ENCODE assay signal across 15 cellular contexts in the genomic region with DNA sequence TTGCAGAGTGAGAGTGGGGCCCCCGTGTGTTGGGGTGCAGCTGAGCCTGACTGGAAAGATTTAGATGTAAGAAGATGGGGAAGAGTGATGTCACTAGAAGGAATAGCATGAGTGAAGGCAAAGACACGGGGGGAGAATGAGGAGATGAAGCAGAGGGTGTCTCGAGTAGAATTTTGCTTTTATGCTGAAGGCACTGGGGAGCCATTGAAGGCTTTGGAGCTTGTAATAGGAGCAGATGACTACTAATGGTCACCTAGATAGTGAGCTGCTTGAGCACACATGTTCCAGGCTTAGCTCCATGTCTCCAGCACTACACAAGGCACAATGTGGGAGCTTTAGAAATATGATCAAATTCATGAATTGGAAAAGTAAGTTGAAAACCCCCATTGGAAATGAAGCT. TPM values are rescaled to one million over a fixed set of nuclear protein-coding genes. Genes with fewer than 3 reads are reported as not detected.
DNase-seq lines count a peak whose midpoint lies in the region; ATAC-seq and TF ChIP-seq lines count a peak whose summit lies in the region.
"Had no signal": no experiment of that assay in that cellular context is flagged by ENCODE, and none has a peak within 500 bp of the region (broad histone marks: within the 10 kb centered on the region; RNA-seq: fewer than 3 reads in every experiment).

No MANE protein-coding gene starts in this region.

- intact Hi-C loops in left ventricle myocardium inferior (cut with micrococcal nuclease): loop anchor here (10.0 kb wide), 1 partner anchor 111 kb away; no protein-coding TSS in a partner anchor
- intact Hi-C loops in Right ventricle myocardium superior (cut with DNase I): loop anchor here (10.0 kb wide), 1 partner anchor 111 kb away; no protein-coding TSS in a partner anchor
- intact Hi-C loops in transverse colon (cut with DNase I; ENCODE audit: low total_unique reads): loop anchor here (10.0 kb wide), 1 partner anchor 169 kb away; no protein-coding TSS in a partner anchor

- H3K27me3 Mint-ChIP-seq in glutamatergic neuron (ENCODE audit: unreplicated experiment) (peaks cover 6% of the 10 kb centered on the region), progenitor cell of endocrine pancreas (peaks cover 40% of the 10 kb centered on the region)

- TF ChIP-seq EP300 in transverse colon (IDR thresholded peaks at IDR 0.05; ENCODE audit: low read depth): no peak

- H3K36me3 ChIP-seq in left ventricle myocardium inferior: no peaks in the 10 kb centered on the region
- no peaks in the 10 kb centered on the region for H3K36me3 ChIP-seq in parathyroid adenoma (ENCODE audit: control insufficient read depth, insufficient read depth, low read length)
- no peaks in the 10 kb centered on the region for H3K36me3 ChIP-seq in transverse colon

- in situ Hi-C loops in transverse colon (cut with MboI; ENCODE audit: low pct_ligation_motif_present in 1 of 4, low pct_unique_long_range_greater_than_20kb in 1 of 4, low sequenced_read_pairs in 3 of 4): loop anchor here in 1 of 4 donors (25.0 kb wide), 1 partner anchor 114 kb away; no protein-coding TSS in a partner anchor

- H3K27ac Mint-ChIP-seq in glutamatergic neuron (ENCODE audit: unreplicated experiment) (no peak overlapping the region), progenitor cell of endocrine pancreas (no peak overlapping the region)
- H3K27ac Mint-ChIP-seq: GM23338 had no signal

- H3K9me3 ChIP-seq in left ventricle myocardium inferior (replicated peaks): no peaks in the 10 kb centered on the region
- H3K9me3 ChIP-seq in parathyroid adenoma (ENCODE audit: control insufficient read depth, low read length): no peaks in the 10 kb centered on the region
- H3K9me3 ChIP-seq in transverse colon: no peaks in the 10 kb centered on the region
- H3K9me3 ChIP-seq: A549 had no signal

- H3K9me3 Mint-ChIP-seq in glutamatergic neuron (ENCODE audit: unreplicated experiment) (peaks cover 8% of the 10 kb centered on the region), progenitor cell of endocrine pancreas (ENCODE audit: low read depth) (no peaks in the 10 kb centered on the region)
- H3K9me3 Mint-ChIP-seq: GM23338 had no signal

- peak overlapping the region; percentile 86 for H3K27ac ChIP-seq in left ventricle myocardium inferior (replicated peaks)
- H3K27ac ChIP-seq in parathyroid adenoma: peak overlapping the region; percentile 24
- H3K27ac ChIP-seq in transverse colon: peak overlapping the region; percentile 51 to 71 (median 69)
- H3K27ac ChIP-seq: PC-9 had no signal

- H3K36me3 Mint-ChIP-seq in glutamatergic neuron (ENCODE audit: unreplicated experiment) (no peaks in the 10 kb centered on the region), progenitor cell of endocrine pancreas (ENCODE audit: insufficient read depth) (no peaks in the 10 kb centered on the region)

- H3K9ac ChIP-seq in parathyroid adenoma: no peak overlapping the region

- WGBS in transverse colon (ENCODE audit: low coverage in 1 of 2), 2 donors: 60 to 72% methylated on average over 1 to 3 of the region's 3 CpGs

- H3K4me1 Mint-ChIP-seq in glutamatergic neuron (ENCODE audit: low read depth, unreplicated experiment): peaks cover 30% of the 10 kb centered on the region
- no peaks in the 10 kb centered on the region for H3K4me1 Mint-ChIP-seq in progenitor cell of endocrine pancreas (ENCODE audit: low read depth)

- H3K4me2 ChIP-seq in parathyroid adenoma (ENCODE audit: low read length): no peak overlapping the region

- H3K4me3 Mint-ChIP-seq in glutamatergic neuron (ENCODE audit: unreplicated experiment) (peak overlapping the region; percentile 70), progenitor cell of endocrine pancreas (ENCODE audit: low read depth) (no peak overlapping the region)
- H3K4me3 Mint-ChIP-seq: GM23338 had no signal

- no peak for TF ChIP-seq POLR2A in transverse colon (IDR thresholded peaks at IDR 0.05)

- H3K4me3 ChIP-seq in left ventricle myocardium inferior: peak overlapping the region; percentile 58
- no peak overlapping the region for H3K4me3 ChIP-seq in parathyroid adenoma (ENCODE audit: low read depth, low read length)
- H3K4me3 ChIP-seq in transverse colon: no peak overlapping the region

- ATAC-seq in Right ventricle myocardium superior (ENCODE audit: poor library complexity): no peak

- no peak for TF ChIP-seq CTCF in left ventricle myocardium inferior (IDR thresholded peaks at IDR 0.05; ENCODE audit: borderline replicate concordance)
- TF ChIP-seq CTCF in glutamatergic neuron (IDR thresholded peaks at IDR 0.05; ENCODE audit: partially characterized antibody, unreplicated experiment): no peak
- no peak for TF ChIP-seq CTCF in parathyroid adenoma (IDR thresholded peaks at IDR 0.05)
- TF ChIP-seq CTCF in transverse colon (IDR thresholded peaks at IDR 0.05): no peak
- TF ChIP-seq CTCF in progenitor cell of endocrine pancreas (IDR thresholded peaks at IDR 0.05; ENCODE audit: unreplicated experiment): no peak

- H3K4me1 ChIP-seq in left ventricle myocardium inferior: peaks cover 95% of the 10 kb centered on the region
- H3K4me1 ChIP-seq in parathyroid adenoma: peaks cover 5% of the 10 kb centered on the region
- peaks cover 10 to 34% (median 18%) of the 10 kb centered on the region in 4 donors for H3K4me1 ChIP-seq in transverse colon

- no peaks in the 10 kb centered on the region for H3K79me2 ChIP-seq in parathyroid adenoma

- H3K27me3 ChIP-seq in left ventricle myocardium inferior (ENCODE audit: low read depth): no peaks in the 10 kb centered on the region
- no peaks in the 10 kb centered on the region for H3K27me3 ChIP-seq in parathyroid adenoma (ENCODE audit: control insufficient read depth, insufficient read depth, low read length)
- H3K27me3 ChIP-seq in transverse colon: peaks cover 8% of the 10 kb centered on the region

- no peak for DNase-seq in left ventricle myocardium inferior
- no peak for DNase-seq in Right ventricle myocardium superior
- no peak for DNase-seq in glutamatergic neuron
- DNase-seq in transverse colon: no peak
- no peak for DNase-seq in progenitor cell of endocrine pancreas (ENCODE audit: low spot score, unreplicated experiment)
- no peak for DNase-seq in NCI-H510A (lab: John Stamatoyannopoulos, UW)
- no peak for DNase-seq in medulla oblongata (ENCODE audit: extremely low spot score)
- DNase-seq: NCI-H1436, NCI-H2029, NCI-H510A treated with DMSO at 0.1 percent for 48 hours, NCI-H82, PC-9 had no signal

- H2AFZ ChIP-seq in parathyroid adenoma: no peak overlapping the region
- H2AFZ ChIP-seq: PC-9 had no signal

RNA-seq across cellular contexts. Expression of a gene that starts 32.1 kb away (rescaled TPM):
- total RNA-seq in left ventricle myocardium inferior: 45.4 TPM
- total RNA-seq in Right ventricle myocardium superior: 55.9 TPM
- total RNA-seq in glutamatergic neuron (ENCODE audit: unreplicated experiment): not detected
- total RNA-seq in transverse colon: 10 to 100 TPM in 2 of 4 donors, 1 to 10 TPM in 2; 4.6 to 51.9 (median 10.7) TPM
- total RNA-seq in progenitor cell of endocrine pancreas: not detected in 2 replicates
- total RNA-seq: PC-9 had no signal

Comparison
In these comparisons a context has a peak if more than half of its experiments do, and no peak if none do; other contexts are left out.
1. H3K27ac ChIP-seq: peak in every context shown above with its lines; median percentile 86 in left ventricle myocardium inferior; 69 in transverse colon; 24 in parathyroid adenoma.